In genomic region chr5:108144332-108144731, GRCh38 we compare ENCODE assay signal across 11 cellular contexts.
A peak's percentile ranks its signal among the peaks of the same experiment; 100 is the strongest.
DNase-seq lines count a peak whose midpoint lies in the region; ATAC-seq and TF ChIP-seq lines count a peak whose summit lies in the region.
"Had no signal": no experiment of that assay in that cellular context is flagged by ENCODE, and none has a peak within 500 bp of the region (broad histone marks: within the 10 kb centered on the region; RNA-seq: fewer than 3 reads in every experiment).

No MANE protein-coding gene starts in this region.

- ATAC-seq in Right ventricle myocardium inferior, result no peak
- ATAC-seq in HG02870 (IDR thresholded peaks at IDR 0.05; ENCODE audit: unreplicated experiment), result no peak
- ATAC-seq: GM12878 had no signal

- POLR2A ChIA-PET in activated CD4-positive, alpha-beta memory T cell treated with anti-CD3 and anti-CD28 coated beads, Interleukin-2, amount 10 ng/mL, durations not matched to agents 7 days and 5 days (lab: Charles Lee), result no interaction called here

- no peak overlapping the region for H3K9ac ChIP-seq in adipocyte (ENCODE audit: low read length)

- TF ChIP-seq EP300 in Ishikawa (IDR thresholded peaks at IDR 0.05; ENCODE audit: borderline replicate concordance), result no peak

- H3K36me3 ChIP-seq in adipocyte (ENCODE audit: control insufficient read depth, insufficient read depth, low read length, severe bottlenecking), result no peaks in the 10 kb centered on the region

- H3K4me1 Mint-ChIP-seq in activated CD4-positive, alpha-beta memory T cell treated with anti-CD3 and anti-CD28 coated beads, Interleukin-2, amount 10 ng/mL, durations not matched to agents 7 days and 5 days, result peaks cover 7% of the 10 kb centered on the region

- no peak for TF ChIP-seq RAD21 in Ishikawa (IDR thresholded peaks at IDR 0.05; ENCODE audit: low read depth)

- H3K36me3 Mint-ChIP-seq in activated CD4-positive, alpha-beta memory T cell treated with anti-CD3 and anti-CD28 coated beads, Interleukin-2, amount 10 ng/mL, durations not matched to agents 7 days and 5 days (ENCODE audit: low read depth), result no peaks in the 10 kb centered on the region

- CTCF ChIA-PET in activated CD4-positive, alpha-beta memory T cell treated with anti-CD3 and anti-CD28 coated beads, Interleukin-2, amount 10 ng/mL, durations not matched to agents 7 days and 5 days (lab: Charles Lee), result no interaction called here

- TF ChIP-seq CTCF in fibroblast of the aortic adventitia (IDR thresholded peaks at IDR 0.05; ENCODE audit: insufficient read depth, low read length), result no peak

- no peak overlapping the region for H3K4me3 Mint-ChIP-seq in activated CD4-positive, alpha-beta memory T cell treated with anti-CD3 and anti-CD28 coated beads, Interleukin-2, amount 10 ng/mL, durations not matched to agents 7 days and 5 days
- H3K4me3 Mint-ChIP-seq: CD4-positive, alpha-beta T cell; H9 had no signal

- DNase-seq in adipocyte (ENCODE audit: low read depth) (peak; percentile 7), fibroblast of the aortic adventitia (ENCODE audit: low read depth) (peak; percentile 8), Right ventricle myocardium inferior (ENCODE audit: missing footprints) (no peak)
- no peak for DNase-seq in activated CD4-positive, alpha-beta memory T cell treated with anti-CD3 and anti-CD28 coated beads, Interleukin-2, amount 10 ng/mL, durations not matched to agents 7 days and 5 days
- DNase-seq: Caco-2; CD4-positive, alpha-beta T cell; DND-41; H9 had no signal

- no peaks in the 10 kb centered on the region for H3K9me3 Mint-ChIP-seq in activated CD4-positive, alpha-beta memory T cell treated with anti-CD3 and anti-CD28 coated beads, Interleukin-2, amount 10 ng/mL, durations not matched to agents 7 days and 5 days
- H3K9me3 Mint-ChIP-seq: CD4-positive, alpha-beta T cell; H9 had no signal

- no peaks in the 10 kb centered on the region for H3K27me3 Mint-ChIP-seq in activated CD4-positive, alpha-beta memory T cell treated with anti-CD3 and anti-CD28 coated beads, Interleukin-2, amount 10 ng/mL, durations not matched to agents 7 days and 5 days
- H3K27me3 Mint-ChIP-seq: CD4-positive, alpha-beta T cell had no signal

- no peaks in the 10 kb centered on the region for H3K27me3 ChIP-seq in adipocyte (replicated peaks; ENCODE audit: control insufficient read depth, insufficient read depth, low read length)

- H3K9me3 ChIP-seq in adipocyte (ENCODE audit: control insufficient read depth, low read length), result no peaks in the 10 kb centered on the region
- H3K9me3 ChIP-seq: Caco-2 had no signal

- H3K4me3 ChIP-seq in adipocyte (ENCODE audit: low read length) (no peak overlapping the region), fibroblast of the aortic adventitia (ENCODE audit: low read depth, low read length) (no peak overlapping the region)
- H3K4me3 ChIP-seq: GM12878 had no signal

- no peak overlapping the region for H3K27ac Mint-ChIP-seq in activated CD4-positive, alpha-beta memory T cell treated with anti-CD3 and anti-CD28 coated beads, Interleukin-2, amount 10 ng/mL, durations not matched to agents 7 days and 5 days
- H3K27ac Mint-ChIP-seq: CD4-positive, alpha-beta T cell; H9 had no signal

- H3K4me1 ChIP-seq in adipocyte (ENCODE audit: control insufficient read depth, insufficient read depth, low read length), result peaks cover 9% of the 10 kb centered on the region
- H3K4me1 ChIP-seq: Caco-2 had no signal

- intact Hi-C loops in Right ventricle myocardium inferior (cut with DNase I), result loop anchor here (10.0 kb wide), 1 partner anchor 200 kb away; no protein-coding TSS in a partner anchor

TF ChIP-seq in Ishikawa, 13 proteins besides CTCF, POLR2A, EP300 and RAD21:
- TF ChIP-seq NFIC (IDR thresholded peaks at IDR 0.05) (0 out of 2 replicates have a peak, but pooled peaks have one; percentile 41), CREB1 (IDR thresholded peaks at IDR 0.05; ENCODE audit: low read depth) (no peak), FOXM1 (IDR thresholded peaks at IDR 0.05; ENCODE audit: borderline replicate concordance, low read depth) (no peak)

Comparison
In these comparisons a context has a peak if more than half of its experiments do, and no peak if none do; other contexts are left out.
1. DNase-seq: peak in adipocyte (single experiment) and fibroblast of the aortic adventitia (single experiment); none in activated CD4-positive, alpha-beta memory T cell treated with anti-CD3 and anti-CD28 coated beads, Interleukin-2, amount 10 ng/mL, durations not matched to agents 7 days and 5 days (single experiment) and Right ventricle myocardium inferior (single experiment).